Comparison of ENCODE assay signal across 25 cellular contexts in genomic region chr3:124223853-124224252, GRCh38.
"Had no signal": no experiment of that assay in that cellular context is flagged by ENCODE, and none has a peak within 500 bp of the region (broad histone marks: within the 10 kb centered on the region; RNA-seq: fewer than 3 reads in every experiment).

No MANE protein-coding gene starts in this region.

- H3K4me1 Mint-ChIP-seq: naive thymus-derived CD4-positive, alpha-beta T cell; stimulated activated naive B cell treated with anti-CD40 and anti-IgM and Interleukin-4, amounts not matched to agents 10 μg/mL and 1 μg/mL and 100 μg/mL, for 72 hours had no signal

- H3K9me3 Mint-ChIP-seq: natural killer cell treated with Interleukin-12 subunit alpha and Interleukin-12 subunit beta and Interleukin-15 and Interleukin-18, amount 100 ng/mL, for 72 hours had no signal

- H3K4me1 ChIP-seq: psoas muscle, right atrium auricular region, right lobe of liver, stomach, testis, thyroid gland, transverse colon, vagina had no signal

- H3K4me3 Mint-ChIP-seq: naive thymus-derived CD4-positive, alpha-beta T cell; natural killer cell treated with Interleukin-12 subunit alpha and Interleukin-12 subunit beta and Interleukin-15 and Interleukin-18, amount 100 ng/mL, for 72 hours; stimulated activated naive B cell treated with anti-CD40 and anti-IgM and Interleukin-4, amounts not matched to agents 10 μg/mL and 1 μg/mL and 100 μg/mL, for 72 hours had no signal

- H3K4me2 ChIP-seq: hepatocyte, smooth muscle cell had no signal

- H3K9me3 ChIP-seq: mucosa of descending colon, neutrophil, right lobe of liver, stomach, testis, thyroid gland, transverse colon, vagina had no signal

- H3K36me3 Mint-ChIP-seq: natural killer cell treated with Interleukin-12 subunit alpha and Interleukin-12 subunit beta and Interleukin-15 and Interleukin-18, amount 100 ng/mL, for 72 hours; stimulated activated naive B cell treated with anti-CD40 and anti-IgM and Interleukin-4, amounts not matched to agents 10 μg/mL and 1 μg/mL and 100 μg/mL, for 72 hours had no signal

- H3K4me3 ChIP-seq: heart right ventricle, hepatocyte, left ventricle myocardium inferior, lung, mucosa of descending colon, psoas muscle, right atrium auricular region, right lobe of liver, smooth muscle cell, stomach, testis, thyroid gland, transverse colon, vagina had no signal

- H3K9ac ChIP-seq: parathyroid adenoma had no signal

- H2AFZ ChIP-seq: hepatocyte, parathyroid adenoma had no signal

- H3K27ac Mint-ChIP-seq: naive thymus-derived CD4-positive, alpha-beta T cell; natural killer cell treated with Interleukin-12 subunit alpha and Interleukin-12 subunit beta and Interleukin-15 and Interleukin-18, amount 100 ng/mL, for 72 hours; stimulated activated naive B cell treated with anti-CD40 and anti-IgM and Interleukin-4, amounts not matched to agents 10 μg/mL and 1 μg/mL and 100 μg/mL, for 72 hours had no signal

- DNase-seq: heart right ventricle; left ventricle myocardium inferior; midbrain; mucosa of descending colon; naive thymus-derived CD4-positive, alpha-beta T cell; occipital lobe; psoas muscle; right lobe of liver; stimulated activated CD4-positive, alpha-beta T cell treated with anti-CD3 and anti-CD28 coated beads, Interleukin-1b, Interleukin-23, amount 100 ng/mL, for 48 hours; stimulated activated CD4-positive, alpha-beta T cell treated with anti-CD3 and anti-CD28 coated beads, Interleukin-2, amount 100 ng/mL, for 48 hours; stimulated activated CD4-positive, alpha-beta T cell treated with anti-CD3 and anti-CD28 coated beads, Interleukin-4, amount 100 ng/mL, for 4 hours; stimulated activated naive B cell treated with anti-CD40 and anti-IgM and Interleukin-4, amounts not matched to agents 10 μg/mL and 1 μg/mL and 100 μg/mL, for 72 hours; stimulated activated naive CD8-positive, alpha-beta T cell treated with anti-CD3 and anti-CD28 coated beads, Interleukin-15, Interleukin-2, amounts not matched to agents 100 U/mL and 50 U/mL, for 24 hours; stomach; testis; thyroid gland; transverse colon had no signal

- H3K36me3 ChIP-seq: neutrophil, right atrium auricular region, right lobe of liver, stomach, thyroid gland, transverse colon, vagina had no signal

- H3K27ac ChIP-seq: heart right ventricle, hepatocyte, left ventricle myocardium inferior, neutrophil, parathyroid adenoma, psoas muscle, right atrium auricular region, right lobe of liver, stomach, testis, thyroid gland, transverse colon, vagina had no signal

- ATAC-seq: heart right ventricle; mucosa of descending colon; naive thymus-derived CD4-positive, alpha-beta T cell; natural killer cell treated with Interleukin-12 subunit alpha and Interleukin-12 subunit beta and Interleukin-15 and Interleukin-18, amount 100 ng/mL, for 72 hours; psoas muscle; right lobe of liver; stimulated activated naive B cell treated with anti-CD40 and anti-IgM and Interleukin-4, amounts not matched to agents 10 μg/mL and 1 μg/mL and 100 μg/mL, for 72 hours; stimulated activated naive CD8-positive, alpha-beta T cell treated with anti-CD3 and anti-CD28 coated beads, Interleukin-15, Interleukin-2, amounts not matched to agents 100 U/mL and 50 U/mL, for 24 hours had no signal

- H3K27me3 ChIP-seq: heart right ventricle, hepatocyte, neutrophil, right atrium auricular region, right lobe of liver, stomach, testis, thyroid gland, transverse colon, vagina had no signal
